Comparison of ENCODE assay signal across 10 cellular contexts in genomic region chr2:96937586-96937985, GRCh38. TPM values are rescaled to one million over a fixed set of nuclear protein-coding genes. Genes with fewer than 3 reads are reported as not detected.
"Had no signal": no experiment of that assay in that cellular context is flagged by ENCODE, and none has a peak within 500 bp of the region (broad histone marks: within the 10 kb centered on the region; RNA-seq: fewer than 3 reads in every experiment).

No MANE protein-coding gene starts in this region.

- DNase-seq: GOT3, H7, HFFc6, IMR-90, KG1 had no signal

- H3K4me1 ChIP-seq: HAP-1 had no signal

- H3K9me3 ChIP-seq: HAP-1 had no signal

- H3K4me3 Mint-ChIP-seq: HFFc6 had no signal

- H3K27ac Mint-ChIP-seq: HFFc6 had no signal

- H3K36me3 ChIP-seq: HAP-1 had no signal

- ATAC-seq: HCT116, K562 had no signal

- H3K4me3 ChIP-seq: HAP-1, K562 had no signal

RNA-seq across cellular contexts. Expression of gene FAM178B, which starts 48.8 kb away (rescaled TPM):
- total RNA-seq: H4, HFFc6, HT-29, IMR-90 had no signal
- polyA plus RNA-seq: IMR-90 had no signal
